Comparison of ENCODE assay signal across 29 cellular contexts in genomic region chr3:152942366-152942765, GRCh38.
DNase-seq lines count a peak whose midpoint lies in the region; ATAC-seq, FAIRE-seq and TF ChIP-seq lines count a peak whose summit lies in the region.
"Had no signal": no experiment of that assay in that cellular context is flagged by ENCODE, and none has a peak within 500 bp of the region (broad histone marks: within the 10 kb centered on the region; RNA-seq: fewer than 3 reads in every experiment).

No MANE protein-coding gene starts in this region.

- CTCF ChIA-PET in MCF 10A (lab: Yijun Ruan, JAX): interaction anchor here (1.1 kb wide), 1 partner anchor 417 kb away, joined by 3 read pairs; no protein-coding TSS in a partner anchor
- CTCF ChIA-PET in WTC11 (lab: Charles Lee): no interaction called here

- H3K36me3 Mint-ChIP-seq in MCF 10A (ENCODE audit: insufficient read depth, unreplicated experiment): no peaks in the 10 kb centered on the region
- no peaks in the 10 kb centered on the region for H3K36me3 Mint-ChIP-seq in glutamatergic neuron (ENCODE audit: unreplicated experiment)
- no peaks in the 10 kb centered on the region for H3K36me3 Mint-ChIP-seq in WTC11
- H3K36me3 Mint-ChIP-seq: stimulated activated naive B cell treated with anti-CD40 and anti-IgM and Interleukin-4, amounts not matched to agents 10 μg/mL and 1 μg/mL and 100 μg/mL, for 72 hours had no signal

- H3K9me3 Mint-ChIP-seq in MCF 10A (ENCODE audit: unreplicated experiment): peaks cover 7% of the 10 kb centered on the region
- H3K9me3 Mint-ChIP-seq in glutamatergic neuron (ENCODE audit: unreplicated experiment): no peaks in the 10 kb centered on the region
- no peaks in the 10 kb centered on the region for H3K9me3 Mint-ChIP-seq in WTC11
- H3K9me3 Mint-ChIP-seq: activated naive CD4-positive, alpha-beta T cell treated with anti-CD3 and anti-CD28 coated beads for 36 hours; activated T-cell treated with anti-CD3 and anti-CD28 coated beads, Interleukin-2, amount 50 U/mL, for 4 hours; dendritic cell treated with granulocyte-macrophage colony-stimulating factor and Interleukin-4, amounts not matched to agents 40 ng/mL and 50 ng/mL, for 4 days; stimulated activated naive B cell treated with anti-CD40 and anti-IgM and Interleukin-4, amounts not matched to agents 10 μg/mL and 1 μg/mL and 100 μg/mL, for 72 hours had no signal

- H3K27ac Mint-ChIP-seq in MCF 10A (ENCODE audit: low read depth, unreplicated experiment): peak overlapping the region; percentile 36
- H3K27ac Mint-ChIP-seq in glutamatergic neuron (ENCODE audit: unreplicated experiment): no peak overlapping the region
- no peak overlapping the region; the same call in 1 of the 2 replicates for H3K27ac Mint-ChIP-seq in WTC11
- H3K27ac Mint-ChIP-seq: activated CD4-positive, alpha-beta T cell treated with anti-CD3 and anti-CD28 coated beads for 36 hours; activated naive CD4-positive, alpha-beta T cell treated with anti-CD3 and anti-CD28 coated beads for 36 hours; B cell; dendritic cell treated with granulocyte-macrophage colony-stimulating factor and Interleukin-4, amounts not matched to agents 40 ng/mL and 50 ng/mL, for 4 days; stimulated activated naive B cell treated with anti-CD40 and anti-IgM and Interleukin-4, amounts not matched to agents 10 μg/mL and 1 μg/mL and 100 μg/mL, for 72 hours had no signal

- H3K36me3 ChIP-seq in breast epithelium (no peaks in the 10 kb centered on the region), bronchial epithelial cell (ENCODE audit: control insufficient read depth, insufficient read depth, low read length) (no peaks in the 10 kb centered on the region), keratinocyte (ENCODE audit: control insufficient read depth in 2 of 2, extremely low read depth in 1 of 2, insufficient read depth in 2 of 2, low read length in 2 of 2) (no peaks in the 10 kb centered on the region)
- H3K36me3 ChIP-seq: thoracic aorta had no signal

- no peak for TF ChIP-seq POLR2A in breast epithelium (IDR thresholded peaks at IDR 0.05)

- H3K9ac ChIP-seq in keratinocyte (ENCODE audit: control insufficient read depth, extremely low read depth, insufficient read depth, low read length): no peak overlapping the region

- H3K4me3 Mint-ChIP-seq in MCF 10A (ENCODE audit: unreplicated experiment): no peak overlapping the region
- no peak overlapping the region for H3K4me3 Mint-ChIP-seq in glutamatergic neuron (ENCODE audit: unreplicated experiment)
- H3K4me3 Mint-ChIP-seq in WTC11: no peak overlapping the region
- H3K4me3 Mint-ChIP-seq: activated CD4-positive, alpha-beta T cell treated with anti-CD3 and anti-CD28 coated beads for 36 hours; activated naive CD4-positive, alpha-beta T cell treated with anti-CD3 and anti-CD28 coated beads for 36 hours; activated T-cell treated with anti-CD3 and anti-CD28 coated beads, Interleukin-2, amount 50 U/mL, for 4 hours; B cell; dendritic cell treated with granulocyte-macrophage colony-stimulating factor and Interleukin-4, amounts not matched to agents 40 ng/mL and 50 ng/mL, for 4 days; stimulated activated naive B cell treated with anti-CD40 and anti-IgM and Interleukin-4, amounts not matched to agents 10 μg/mL and 1 μg/mL and 100 μg/mL, for 72 hours had no signal

- H3K4me1 ChIP-seq in breast epithelium (no peaks in the 10 kb centered on the region), keratinocyte (ENCODE audit: control insufficient read depth, extremely low read depth, insufficient read depth, low read length) (peaks cover 31% of the 10 kb centered on the region)

- H3K4me1 Mint-ChIP-seq in MCF 10A (ENCODE audit: insufficient read depth, unreplicated experiment) (peaks cover 18% of the 10 kb centered on the region), glutamatergic neuron (ENCODE audit: low read depth, unreplicated experiment) (no peaks in the 10 kb centered on the region), WTC11 (peaks cover 34% of the 10 kb centered on the region)
- H3K4me1 Mint-ChIP-seq: activated CD4-positive, alpha-beta T cell treated with anti-CD3 and anti-CD28 coated beads for 36 hours; B cell; stimulated activated naive B cell treated with anti-CD40 and anti-IgM and Interleukin-4, amounts not matched to agents 10 μg/mL and 1 μg/mL and 100 μg/mL, for 72 hours had no signal

- no peaks in the 10 kb centered on the region for H4K20me1 ChIP-seq in keratinocyte (ENCODE audit: control insufficient read depth, extremely low read depth, insufficient read depth, low read length)

- POLR2A ChIA-PET in MCF 10A (lab: Yijun Ruan, JAX) (interaction anchor here (0.6 to 1.0 kb wide), 2 partner anchors 11 to 434 kb away, joined by 3 read pairs; no protein-coding TSS in a partner anchor), WTC11 (lab: Charles Lee) (no interaction called here)

- FAIRE-seq in bronchial epithelial cell (lab: Jason Lieb, UNC) (peak; percentile 86), keratinocyte (lab: Jason Lieb, UNC) (peak; percentile 91), RCC 7860 (lab: Jason Lieb, UNC) (no peak)
- FAIRE-seq: frontal cortex, GM12892, GM19239, islet of Langerhans, small intestine had no signal

- BruUV-seq in MCF 10A (replicated peaks; lab: Mats Ljungman, UMichigan): no TSS peak

- H3K79me2 ChIP-seq in keratinocyte (ENCODE audit: control insufficient read depth, insufficient read depth, low read length): no peaks in the 10 kb centered on the region

- no peak for TF ChIP-seq CTCF in MCF 10A (IDR thresholded peaks at IDR 0.05; ENCODE audit: unreplicated experiment)
- TF ChIP-seq CTCF in breast epithelium (IDR thresholded peaks at IDR 0.05): no peak
- TF ChIP-seq CTCF in bronchial epithelial cell (IDR thresholded peaks at IDR 0.05; ENCODE audit: insufficient read depth, low read length, severe bottlenecking): peak; percentile 4
- peak in 1 of 3 experiments; percentile 6 for TF ChIP-seq CTCF in keratinocyte (optimal IDR thresholded peaks at IDR 0.05 in 1 of 3, IDR thresholded peaks at IDR 0.05 in 1 of 3, conservative IDR thresholded peaks at IDR 0.05 in 1 of 3; ENCODE audit: extremely low read depth in 1 of 3, insufficient read depth in 2 of 3, low read length in 3 of 3)
- TF ChIP-seq CTCF in glutamatergic neuron (IDR thresholded peaks at IDR 0.05; ENCODE audit: partially characterized antibody, unreplicated experiment): no peak
- no peak for TF ChIP-seq CTCF in WTC11 (IDR thresholded peaks at IDR 0.05)

- H2AFZ ChIP-seq in keratinocyte (ENCODE audit: control insufficient read depth, low read length): peak overlapping the region; percentile 36

- no peak overlapping the region for H3K27ac ChIP-seq in breast epithelium
- peak overlapping the region; percentile 61 for H3K27ac ChIP-seq in keratinocyte (ENCODE audit: control insufficient read depth, insufficient read depth, low read length)
- H3K27ac ChIP-seq: HL-60, thoracic aorta had no signal

- no peak for ATAC-seq in HG03342 (IDR thresholded peaks at IDR 0.05; ENCODE audit: unreplicated experiment)
- no peak for ATAC-seq in WTC11
- ATAC-seq: activated CD4-positive, alpha-beta T cell treated with anti-CD3 and anti-CD28 coated beads for 36 hours; activated T-cell treated with anti-CD3 and anti-CD28 coated beads, Interleukin-2, amount 50 U/mL, for 4 hours; stimulated activated naive B cell treated with anti-CD40 and anti-IgM and Interleukin-4, amounts not matched to agents 10 μg/mL and 1 μg/mL and 100 μg/mL, for 72 hours had no signal

- H3K4me3 ChIP-seq in breast epithelium: no peak overlapping the region
- no peak overlapping the region for H3K4me3 ChIP-seq in bronchial epithelial cell (ENCODE audit: low read depth, low read length)
- H3K4me3 ChIP-seq in keratinocyte (ENCODE audit: control insufficient read depth in 2 of 3, extremely low read depth in 1 of 3, insufficient read depth in 2 of 3, low read depth in 1 of 3, low read length in 3 of 3): no peak overlapping the region
- H3K4me3 ChIP-seq: lung, thoracic aorta had no signal

- peak overlapping the region; percentile 43 for H3K4me2 ChIP-seq in keratinocyte (ENCODE audit: control insufficient read depth, extremely low read depth, insufficient read depth, low read depth, low read length)

- no peaks in the 10 kb centered on the region for H3K27me3 Mint-ChIP-seq in MCF 10A (ENCODE audit: insufficient read depth, unreplicated experiment)
- no peaks in the 10 kb centered on the region for H3K27me3 Mint-ChIP-seq in glutamatergic neuron (ENCODE audit: unreplicated experiment)
- H3K27me3 Mint-ChIP-seq in WTC11 (ENCODE audit: low read depth): no peaks in the 10 kb centered on the region
- H3K27me3 Mint-ChIP-seq: activated CD4-positive, alpha-beta T cell treated with anti-CD3 and anti-CD28 coated beads for 36 hours; B cell; dendritic cell treated with granulocyte-macrophage colony-stimulating factor and Interleukin-4, amounts not matched to agents 40 ng/mL and 50 ng/mL, for 4 days; stimulated activated naive B cell treated with anti-CD40 and anti-IgM and Interleukin-4, amounts not matched to agents 10 μg/mL and 1 μg/mL and 100 μg/mL, for 72 hours had no signal

- H3K9me3 ChIP-seq in breast epithelium (no peaks in the 10 kb centered on the region), keratinocyte (ENCODE audit: control insufficient read depth, low read depth, low read length) (no peaks in the 10 kb centered on the region)
- H3K9me3 ChIP-seq: thoracic aorta had no signal

- intact Hi-C loops in MCF 10A (cut with micrococcal nuclease) (no loop called here), breast epithelium (cut with DNase I; ENCODE audit: low total_unique reads) (no loop called here)

- DNase-seq in MCF 10A (ENCODE audit: unreplicated experiment) (peak; percentile 32), breast epithelium (ENCODE audit: low spot score in 2 of 2) (no peak), bronchial epithelial cell (ENCODE audit: low read depth) (peak; percentile 89), keratinocyte (ENCODE audit: low read depth, low spot score) (no peak), glutamatergic neuron (no peak), WTC11 (ENCODE audit: low spot score) (no peak), RCC 7860 (ENCODE audit: low spot score) (no peak)
- DNase-seq: activated CD4-positive, alpha-beta T cell treated with anti-CD3 and anti-CD28 coated beads for 36 hours; activated naive CD4-positive, alpha-beta T cell treated with anti-CD3 and anti-CD28 coated beads for 36 hours; activated T-cell treated with anti-CD3 and anti-CD28 coated beads, Interleukin-2, amount 50 U/mL, for 4 hours; amniotic stem cell; DMS79; hippocampal formation; MM.1S; NCI-H82; OCI-M1; SHP77 treated with DMSO at 0.1 percent for 48 hours; small intestine; stimulated activated naive B cell treated with anti-CD40 and anti-IgM and Interleukin-4, amounts not matched to agents 10 μg/mL and 1 μg/mL and 100 μg/mL, for 72 hours had no signal

- dilution Hi-C loops in keratinocyte (cut with MboI; ENCODE audit: extremely low pct_ligation_motif_present, low sequenced_read_pairs): no loop called here

- H3K9me1 ChIP-seq in keratinocyte (ENCODE audit: control insufficient read depth, extremely low read depth, insufficient read depth, low read length): no peaks in the 10 kb centered on the region

- no peaks in the 10 kb centered on the region for H3K27me3 ChIP-seq in breast epithelium
- H3K27me3 ChIP-seq in bronchial epithelial cell (ENCODE audit: control insufficient read depth, insufficient read depth, low read length): no peaks in the 10 kb centered on the region
- no peaks in the 10 kb centered on the region for H3K27me3 ChIP-seq in keratinocyte (ENCODE audit: control insufficient read depth, extremely low read depth, insufficient read depth, low read length)

Comparison
In these comparisons a context has a peak if more than half of its experiments do, and no peak if none do; other contexts are left out.
1. DNase-seq: peak in MCF 10A (single experiment) and bronchial epithelial cell (single experiment); none in breast epithelium (0 of 2), keratinocyte (single experiment), glutamatergic neuron (single experiment), WTC11 (single experiment) and RCC 7860 (single experiment).